ENCODE assay signal across 9 cellular contexts in the genomic region with DNA sequence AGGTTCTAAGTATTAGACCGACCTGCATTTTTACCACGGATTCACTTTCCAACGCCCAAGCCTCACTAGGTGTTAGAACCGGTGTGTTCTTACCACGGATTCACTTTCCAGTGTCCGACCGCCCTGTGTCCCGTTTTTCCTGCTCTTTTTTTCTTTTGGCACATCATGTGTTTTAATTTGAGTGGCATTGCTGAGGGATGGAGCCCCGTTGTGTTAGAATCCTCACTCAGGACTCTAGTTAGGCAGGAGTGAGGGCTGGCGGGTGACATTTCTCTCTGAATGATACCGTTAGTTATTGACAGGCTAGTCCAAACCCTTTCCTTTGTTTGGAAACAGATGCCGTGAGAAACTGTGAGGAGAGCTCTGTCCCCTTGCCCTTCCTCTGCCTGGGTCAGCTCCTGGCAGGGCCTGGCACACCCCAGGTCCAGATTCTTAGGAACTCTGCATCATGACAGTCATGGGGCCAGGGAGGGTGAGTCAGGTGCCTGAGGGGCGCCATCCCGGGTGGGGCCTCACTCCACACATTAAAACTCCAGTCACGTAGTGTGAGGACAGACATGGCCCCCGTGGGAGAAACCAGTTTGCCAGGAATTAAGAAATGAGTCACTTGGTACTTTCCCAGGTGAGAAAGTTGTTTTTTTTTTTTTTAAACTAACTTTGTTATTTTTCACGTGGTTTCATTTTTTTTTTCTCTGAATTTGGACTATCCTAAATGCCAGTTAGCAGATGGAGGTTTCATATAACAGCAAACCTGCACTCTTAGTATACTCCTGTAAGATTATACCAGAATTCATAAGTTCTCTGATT. TPM values are rescaled to one million over a fixed set of nuclear protein-coding genes. Genes with fewer than 3 reads are reported as not detected.
DNase-seq lines count a peak whose midpoint lies in the region; ATAC-seq, FAIRE-seq and TF ChIP-seq lines count a peak whose summit lies in the region.
"Had no signal": no experiment of that assay in that cellular context is flagged by ENCODE, and none has a peak within 500 bp of the region (broad histone marks: within the 10 kb centered on the region; RNA-seq: fewer than 3 reads in every experiment).

No MANE protein-coding gene starts in this region.

- H3K9ac ChIP-seq in keratinocyte (ENCODE audit: control insufficient read depth, extremely low read depth, insufficient read depth, low read length): peak overlapping the region; percentile 77

- no peak for TF ChIP-seq EP300 in suprapubic skin (IDR thresholded peaks at IDR 0.05)

- no peaks in the 10 kb centered on the region for H3K27me3 Mint-ChIP-seq in CD4-positive, CD25-positive, alpha-beta regulatory T cell

- peaks cover 76% of the 10 kb centered on the region for H3K36me3 ChIP-seq in CD4-positive, CD25-positive, alpha-beta regulatory T cell (ENCODE audit: control insufficient read depth, insufficient read depth, low read length)
- H3K36me3 ChIP-seq in keratinocyte (ENCODE audit: control insufficient read depth in 2 of 2, extremely low read depth in 1 of 2, insufficient read depth in 2 of 2, low read length in 2 of 2): peaks cover 19 to 33% of the 10 kb centered on the region in 2 experiments
- H3K36me3 ChIP-seq in suprapubic skin: peaks cover 69% of the 10 kb centered on the region

- peaks cover 45% of the 10 kb centered on the region for H3K36me3 Mint-ChIP-seq in CD4-positive, CD25-positive, alpha-beta regulatory T cell

- dilution Hi-C loops in keratinocyte (cut with MboI; ENCODE audit: extremely low pct_ligation_motif_present, low sequenced_read_pairs): no loop called here

- peak overlapping the region in 2 of 3 donors; percentile 20 to 62 for H3K27ac Mint-ChIP-seq in CD4-positive, CD25-positive, alpha-beta regulatory T cell

- TF ChIP-seq CTCF in keratinocyte (optimal IDR thresholded peaks at IDR 0.05 in 1 of 3, IDR thresholded peaks at IDR 0.05 in 1 of 3, conservative IDR thresholded peaks at IDR 0.05 in 1 of 3; ENCODE audit: extremely low read depth in 1 of 3, insufficient read depth in 2 of 3, low read length in 3 of 3): no peak
- TF ChIP-seq CTCF in suprapubic skin (IDR thresholded peaks at IDR 0.05): no peak

- TF ChIP-seq POLR2A in suprapubic skin (IDR thresholded peaks at IDR 0.05): no peak

- H3K9me3 Mint-ChIP-seq in CD4-positive, CD25-positive, alpha-beta regulatory T cell: peaks cover 0 to 1% (median 0%) of the 10 kb centered on the region in 7 donors

- peak in 1 of 3 donors; percentile 53 for DNase-seq in CD4-positive, CD25-positive, alpha-beta regulatory T cell
- DNase-seq in activated T-cell treated with anti-CD3 and anti-CD28 coated beads for 4 hours (peak; percentile 42), keratinocyte (ENCODE audit: low read depth, low spot score) (peak; percentile 78), suprapubic skin (ENCODE audit: low spot score in 2 of 2) (peak; percentile 70 to 77), SW480 (ENCODE audit: low spot score) (no peak), NCI-H2107 treated with DMSO at 0.1 percent for 48 hours (lab: John Stamatoyannopoulos, UW; ENCODE audit: unreplicated experiment) (no peak), NCI-H2196 (lab: John Stamatoyannopoulos, UW; ENCODE audit: unreplicated experiment) (no peak)

- H2AFZ ChIP-seq in keratinocyte (ENCODE audit: control insufficient read depth, low read length): no peak overlapping the region

- no peak overlapping the region for H3K4me3 Mint-ChIP-seq in CD4-positive, CD25-positive, alpha-beta regulatory T cell

- H3K9me3 ChIP-seq in CD4-positive, CD25-positive, alpha-beta regulatory T cell (ENCODE audit: control insufficient read depth in 2 of 2, low read length in 2 of 2): no peaks in the 10 kb centered on the region
- no peaks in the 10 kb centered on the region for H3K9me3 ChIP-seq in keratinocyte (ENCODE audit: control insufficient read depth, low read depth, low read length)
- H3K9me3 ChIP-seq in suprapubic skin: no peaks in the 10 kb centered on the region

- ATAC-seq in CD4-positive, CD25-positive, alpha-beta regulatory T cell (ENCODE audit: low read depth in 2 of 2): peak; percentile 27 to 45
- ATAC-seq in HG02884 (IDR thresholded peaks at IDR 0.05; ENCODE audit: unreplicated experiment): peak; percentile 75

- peaks cover 2% of the 10 kb centered on the region for H3K9me1 ChIP-seq in keratinocyte (ENCODE audit: control insufficient read depth, extremely low read depth, insufficient read depth, low read length)

- no peak overlapping the region for H3K27ac ChIP-seq in CD4-positive, CD25-positive, alpha-beta regulatory T cell (ENCODE audit: insufficient read depth, low read length, poor library complexity, severe bottlenecking)
- H3K27ac ChIP-seq in keratinocyte (ENCODE audit: control insufficient read depth, insufficient read depth, low read length) (peak overlapping the region; percentile 97), suprapubic skin (peak overlapping the region; percentile 73)
- H3K27ac ChIP-seq: VCaP had no signal

- FAIRE-seq in keratinocyte (lab: Jason Lieb, UNC): peak; percentile 23

- H4K20me1 ChIP-seq in keratinocyte (ENCODE audit: control insufficient read depth, extremely low read depth, insufficient read depth, low read length): no peaks in the 10 kb centered on the region

- peaks cover 31% of the 10 kb centered on the region for H3K79me2 ChIP-seq in keratinocyte (ENCODE audit: control insufficient read depth, insufficient read depth, low read length)

- H3K27me3 ChIP-seq in CD4-positive, CD25-positive, alpha-beta regulatory T cell (ENCODE audit: control insufficient read depth, insufficient read depth, low read length): no peaks in the 10 kb centered on the region
- no peaks in the 10 kb centered on the region for H3K27me3 ChIP-seq in keratinocyte (ENCODE audit: control insufficient read depth, extremely low read depth, insufficient read depth, low read length)
- H3K27me3 ChIP-seq in suprapubic skin: no peaks in the 10 kb centered on the region

- peaks cover 14 to 38% (median 24%) of the 10 kb centered on the region in 4 donors for H3K4me1 Mint-ChIP-seq in CD4-positive, CD25-positive, alpha-beta regulatory T cell

- peak overlapping the region; percentile 62 for H3K4me2 ChIP-seq in keratinocyte (ENCODE audit: control insufficient read depth, extremely low read depth, insufficient read depth, low read depth, low read length)

- H3K4me3 ChIP-seq in CD4-positive, CD25-positive, alpha-beta regulatory T cell (ENCODE audit: low read depth, low read length): no peak overlapping the region
- H3K4me3 ChIP-seq in keratinocyte (ENCODE audit: control insufficient read depth in 2 of 3, extremely low read depth in 1 of 3, insufficient read depth in 2 of 3, low read depth in 1 of 3, low read length in 3 of 3): no peak overlapping the region
- H3K4me3 ChIP-seq in suprapubic skin: no peak overlapping the region

- peaks cover 3% of the 10 kb centered on the region for H3K4me1 ChIP-seq in CD4-positive, CD25-positive, alpha-beta regulatory T cell (ENCODE audit: control insufficient read depth, insufficient read depth, low read length, poor library complexity, severe bottlenecking)
- H3K4me1 ChIP-seq in keratinocyte (ENCODE audit: control insufficient read depth, extremely low read depth, insufficient read depth, low read length): peaks cover 23% of the 10 kb centered on the region
- peaks cover 22% of the 10 kb centered on the region for H3K4me1 ChIP-seq in suprapubic skin

- WGBS in suprapubic skin: 55% methylated on average over 17 of the region's 17 CpGs

RNA-seq across cellular contexts. Expression of gene EXOC3, which starts 15.8 kb away (rescaled TPM):
- 95.4 TPM for total RNA-seq in CD4-positive, CD25-positive, alpha-beta regulatory T cell
- polyA plus RNA-seq in CD4-positive, CD25-positive, alpha-beta regulatory T cell: 10 to 100 TPM; 23.3 to 52.4 (median 31.9) TPM
- polyA plus RNA-seq in keratinocyte: 13.6 to 14.4 TPM (median 14.2 TPM) in 3 replicates
- 28.9 TPM for polyA plus RNA-seq in keratinocyte (2011; ENCODE audit: low read depth)
- polyA plus RNA-seq in keratinocyte (2011; cell fraction: cytosol; rRNA removed): 11.4 and 14.7 TPM in 2 replicates
- 32.5 and 35.7 TPM in 2 replicates for polyA plus RNA-seq in keratinocyte (2011; cell fraction: nucleus; rRNA removed)
- 23.7 and 26.2 TPM in 2 replicates for polyA plus RNA-seq in keratinocyte (2012; ENCODE audit: low replicate concordance)
- polyA minus RNA-seq in keratinocyte: 14.0 to 18.2 TPM (median 17.5 TPM) in 3 replicates
- polyA minus RNA-seq in keratinocyte (2011; cell fraction: cytosol; rRNA and poly(A)+ RNA removed): 11.7 TPM
- polyA minus RNA-seq in keratinocyte (2011; cell fraction: nucleus; rRNA and poly(A)+ RNA removed): 12.8 and 18.8 TPM in 2 replicates
- total RNA-seq in suprapubic skin: 100 to 1,000 TPM in 1 of 4 donors, 10 to 100 TPM in 3; 68.9 to 199 (median 83.4) TPM

Comparison
In these comparisons a context has a peak if more than half of its experiments do, and no peak if none do; other contexts are left out.
1. DNase-seq: peak in activated T-cell treated with anti-CD3 and anti-CD28 coated beads for 4 hours (single experiment), keratinocyte (single experiment) and suprapubic skin (2 of 2); none in SW480 (single experiment), NCI-H2107 treated with DMSO at 0.1 percent for 48 hours (single experiment) and NCI-H2196 (single experiment).